In the genomic region with DNA sequence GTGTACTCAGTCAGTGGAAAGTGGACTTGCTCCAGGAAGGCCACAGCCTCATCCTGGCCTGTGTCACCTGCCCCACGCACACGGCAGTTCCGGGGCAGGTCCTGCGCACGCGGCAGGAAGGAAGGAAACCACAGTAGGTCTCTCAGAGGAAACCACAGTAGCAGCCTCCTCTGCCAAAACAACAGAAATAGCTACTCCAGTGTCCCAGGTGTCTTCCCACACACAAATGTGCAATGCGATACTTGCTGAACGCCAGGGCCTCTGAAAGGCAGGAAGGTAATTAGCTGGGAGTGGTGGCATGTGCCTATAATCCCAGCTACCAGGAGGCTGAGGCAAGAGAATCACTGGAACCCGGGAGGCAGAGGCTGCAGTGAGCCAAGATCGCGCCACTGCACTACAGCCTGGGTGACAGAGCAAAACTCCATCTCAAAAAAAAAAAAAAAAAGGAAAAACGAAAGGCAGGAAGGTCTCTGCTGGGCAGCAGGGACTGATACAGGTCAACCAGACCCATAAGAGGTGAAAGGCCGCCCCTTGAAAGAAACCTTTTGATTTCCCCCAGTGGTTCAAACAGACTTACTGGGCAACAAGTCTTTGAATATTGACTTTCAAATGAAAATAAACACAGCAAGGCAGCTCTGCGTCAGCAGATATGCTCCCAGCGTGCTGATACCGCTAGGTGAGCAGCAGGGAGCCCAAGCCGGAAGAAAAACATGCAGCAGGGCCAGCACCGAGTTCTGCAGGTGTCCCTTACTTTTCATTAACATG, we compare ENCODE assay signal across 9 cellular contexts. TPM values are rescaled to one million over a fixed set of nuclear protein-coding genes. Genes with fewer than 3 reads are reported as not detected.
DNase-seq lines count a peak whose midpoint lies in the region; ATAC-seq, FAIRE-seq and TF ChIP-seq lines count a peak whose summit lies in the region.
"Had no signal": no experiment of that assay in that cellular context is flagged by ENCODE, and none has a peak within 500 bp of the region (broad histone marks: within the 10 kb centered on the region; RNA-seq: fewer than 3 reads in every experiment).

No MANE protein-coding gene starts in this region.

- ATAC-seq in GM19023 (IDR thresholded peaks at IDR 0.05; ENCODE audit: unreplicated experiment), result peak; percentile 96
- peak; percentile 85 for ATAC-seq in HG02938 (IDR thresholded peaks at IDR 0.05; ENCODE audit: unreplicated experiment)
- ATAC-seq in K562, result peak; percentile 44; the same call in 1 of the 3 replicates

- H3K27me3 Mint-ChIP-seq in T-helper 1 cell treated with Interleukin-12 subunit alpha and Interleukin-12 subunit beta and Interleukin-4 antibody, amounts not matched to agents 30 μg/mL and 1 μg/mL, for 36 hours (ENCODE audit: low read depth), result peaks cover 2% of the 10 kb centered on the region
- H3K27me3 Mint-ChIP-seq in endothelial cell (ENCODE audit: unreplicated experiment), result peaks cover 2% of the 10 kb centered on the region

- H3K4me1 ChIP-seq in K562 (replicated peaks in 1 of 2; ENCODE audit: control insufficient read depth in 2 of 2, insufficient read depth in 2 of 2, low read length in 2 of 2), result no peaks in the 10 kb centered on the region; a peak in 1 of 5 replicates

- TF ChIP-seq RAD21 in K562 (CRISPR knock-in tag; conservative IDR thresholded peaks at IDR 0.05 in 1 of 2, IDR thresholded peaks at IDR 0.05 in 1 of 2), result no peak

- peak overlapping the region; percentile 72 for H3K4me3 Mint-ChIP-seq in T-helper 1 cell treated with Interleukin-12 subunit alpha and Interleukin-12 subunit beta and Interleukin-4 antibody, amounts not matched to agents 30 μg/mL and 1 μg/mL, for 36 hours
- no peak overlapping the region for H3K4me3 Mint-ChIP-seq in endothelial cell (ENCODE audit: unreplicated experiment)

- H3K4me2 ChIP-seq in K562 (ENCODE audit: insufficient read depth, low read length), result no peak overlapping the region

- H3K4me3 ChIP-seq in K562, result no peak overlapping the region
- H3K4me3 ChIP-seq: SJSA1 had no signal

- no peak for TF ChIP-seq EP300 in K562 (IDR thresholded peaks at IDR 0.05; ENCODE audit: low read length)

- H3K27me3 ChIP-seq in K562 (ENCODE audit: control insufficient read depth in 2 of 2, insufficient read depth in 2 of 2, low read length in 2 of 2), result peaks cover 3 to 19% of the 10 kb centered on the region in 2 experiments; a peak in 3 of 5 replicates
- H3K27me3 ChIP-seq: SJSA1 had no signal

- DNase-seq in K562 (ENCODE audit: extremely low read depth in 1 of 4, low spot score in 3 of 4), result no peak
- DNase-seq in stimulated activated CD4-positive, alpha-beta T cell treated with anti-CD3 and anti-CD28 coated beads, Interleukin-2, amount 100 ng/mL, for 4 hours (ENCODE audit: low read depth), result peak; percentile 40
- DNase-seq in endothelial cell (ENCODE audit: low spot score), result no peak
- no peak for DNase-seq in Ammon's horn (ENCODE audit: low spot score)
- DNase-seq in T1000 (lab: John Stamatoyannopoulos, UW), result no peak

- TF ChIP-seq CTCF in K562 (IDR thresholded peaks at IDR 0.05 in 2 of 3, conservative IDR thresholded peaks at IDR 0.05 in 1 of 3; ENCODE audit: insufficient read depth in 2 of 3, low read depth in 1 of 3, low read length in 3 of 3) (no peak), endothelial cell (IDR thresholded peaks at IDR 0.05; ENCODE audit: unreplicated experiment) (no peak)

- no peaks in the 10 kb centered on the region for H3K9me3 ChIP-seq in K562 (replicated peaks; ENCODE audit: control insufficient read depth, insufficient read depth, low read depth, low read length)
- H3K9me3 ChIP-seq: SJSA1 had no signal

- no peaks in the 10 kb centered on the region for H3K36me3 ChIP-seq in K562 (ENCODE audit: control insufficient read depth, insufficient read depth, low read length)
- H3K36me3 ChIP-seq: SJSA1 had no signal

- H3K27ac ChIP-seq in K562 (ENCODE audit: extremely low read depth, low read depth, low read length), result no peak overlapping the region
- H3K27ac ChIP-seq: SJSA1 had no signal

- no peak for TF ChIP-seq POLR2A in K562 (conservative IDR thresholded peaks at IDR 0.05)

- H3K9ac ChIP-seq in K562 (ENCODE audit: insufficient read depth in 1 of 2, low read depth in 2 of 2, low read length in 2 of 2), result no peak overlapping the region

- H4K20me1 ChIP-seq in K562 (replicated peaks; ENCODE audit: control insufficient read depth, insufficient read depth, low read length), result no peaks in the 10 kb centered on the region

- H2AFZ ChIP-seq in K562 (ENCODE audit: low read depth, low read length), result peak overlapping the region; percentile 50; the same call in 1 of the 2 replicates

- POLR2A ChIA-PET in K562 (lab: Yijun Ruan, JAX), result interaction anchor here (0.6 to 0.7 kb wide), 2 partner anchors 30 to 753 kb away, joined by 4 read pairs; no protein-coding TSS in a partner anchor

- no peaks in the 10 kb centered on the region for H3K9me1 ChIP-seq in K562 (ENCODE audit: control insufficient read depth, insufficient read depth, low read length)

- FAIRE-seq in K562 (lab: Jason Lieb, UNC), result no peak

- in situ Hi-C loops in K562 (cut with MboI), result no loop called here

- no TSS peak for BruUV-seq in K562 (replicated peaks; lab: Mats Ljungman, UMichigan)

- no peaks in the 10 kb centered on the region for H3K9me3 Mint-ChIP-seq in T-helper 1 cell treated with Interleukin-12 subunit alpha and Interleukin-12 subunit beta and Interleukin-4 antibody, amounts not matched to agents 30 μg/mL and 1 μg/mL, for 36 hours
- H3K9me3 Mint-ChIP-seq in endothelial cell (ENCODE audit: unreplicated experiment), result no peaks in the 10 kb centered on the region

- H3K27ac Mint-ChIP-seq in T-helper 1 cell treated with Interleukin-12 subunit alpha and Interleukin-12 subunit beta and Interleukin-4 antibody, amounts not matched to agents 30 μg/mL and 1 μg/mL, for 36 hours, result peak overlapping the region; percentile 86
- H3K27ac Mint-ChIP-seq in endothelial cell (ENCODE audit: unreplicated experiment), result no peak overlapping the region

- peaks cover 3% of the 10 kb centered on the region for H3K36me3 Mint-ChIP-seq in T-helper 1 cell treated with Interleukin-12 subunit alpha and Interleukin-12 subunit beta and Interleukin-4 antibody, amounts not matched to agents 30 μg/mL and 1 μg/mL, for 36 hours (ENCODE audit: low read depth)
- no peaks in the 10 kb centered on the region for H3K36me3 Mint-ChIP-seq in endothelial cell (ENCODE audit: low read depth, unreplicated experiment)

- peaks cover 27% of the 10 kb centered on the region for H3K4me1 Mint-ChIP-seq in T-helper 1 cell treated with Interleukin-12 subunit alpha and Interleukin-12 subunit beta and Interleukin-4 antibody, amounts not matched to agents 30 μg/mL and 1 μg/mL, for 36 hours (ENCODE audit: low read depth)
- H3K4me1 Mint-ChIP-seq in endothelial cell (ENCODE audit: unreplicated experiment), result peaks cover 7% of the 10 kb centered on the region

- no peaks in the 10 kb centered on the region for H3K79me2 ChIP-seq in K562 (ENCODE audit: control insufficient read depth, insufficient read depth, low read length)

- CTCF ChIA-PET in K562 (lab: Yijun Ruan, JAX; ENCODE audit: low intra/inter-chr PET ratio), result no interaction called here

- WGBS in K562 (ENCODE audit: insufficient coverage, low coverage, missing lambda C conversion rate), result 21% methylated on average over 14 of the region's 18 CpGs

- intact Hi-C loops in K562 (cut with micrococcal nuclease), result no loop called here

TF ChIP-seq in K562, 482 proteins besides CTCF, POLR2A, EP300 and RAD21 (continues in another document):
- TF ChIP-seq LARP7 (IDR thresholded peaks at IDR 0.05), result no peak
- TF ChIP-seq, protein P1, sequence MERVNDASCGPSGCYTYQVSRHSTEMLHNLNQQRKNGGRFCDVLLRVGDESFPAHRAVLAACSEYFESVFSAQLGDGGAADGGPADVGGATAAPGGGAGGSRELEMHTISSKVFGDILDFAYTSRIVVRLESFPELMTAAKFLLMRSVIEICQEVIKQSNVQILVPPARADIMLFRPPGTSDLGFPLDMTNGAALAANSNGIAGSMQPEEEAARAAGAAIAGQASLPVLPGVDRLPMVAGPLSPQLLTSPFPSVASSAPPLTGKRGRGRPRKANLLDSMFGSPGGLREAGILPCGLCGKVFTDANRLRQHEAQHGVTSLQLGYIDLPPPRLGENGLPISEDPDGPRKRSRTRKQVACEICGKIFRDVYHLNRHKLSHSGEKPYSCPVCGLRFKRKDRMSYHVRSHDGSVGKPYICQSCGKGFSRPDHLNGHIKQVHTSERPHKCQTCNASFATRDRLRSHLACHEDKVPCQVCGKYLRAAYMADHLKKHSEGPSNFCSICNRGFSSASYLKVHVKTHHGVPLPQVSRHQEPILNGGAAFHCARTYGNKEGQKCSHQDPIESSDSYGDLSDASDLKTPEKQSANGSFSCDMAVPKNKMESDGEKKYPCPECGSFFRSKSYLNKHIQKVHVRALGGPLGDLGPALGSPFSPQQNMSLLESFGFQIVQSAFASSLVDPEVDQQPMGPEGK (CRISPR knock-in tag; IDR thresholded peaks at IDR 0.05; ENCODE audit: borderline replicate concordance), result no peak

RNA-seq across cellular contexts. Expression of gene CRYL1, which starts 49.5 kb away (rescaled TPM):
- 2.7 and 4.8 TPM in 2 replicates for total RNA-seq in K562 (2011; cell fraction: chromatin; rRNA removed; ENCODE audit: low replicate concordance)
- total RNA-seq in K562 (2011; cell fraction: nucleolus; rRNA removed), result 1.5 and 2.8 TPM in 2 replicates
- 3.0 and 3.9 TPM in 2 replicates for total RNA-seq in K562 (2011; cell fraction: nucleoplasm; rRNA removed)
- 2.4 and 2.6 TPM in 2 replicates for total RNA-seq in K562 (2014; rRNA removed)
- 2.0 TPM in 2 replicates for total RNA-seq in K562 (2014; rRNA removed; fragmentation: Illumina TruSeq; extraction: Trizol)
- total RNA-seq in K562 (2015; rRNA removed; fragmentation: Illumina TruSeq; extraction: Trizol), result 1.5 and 1.7 TPM in 2 replicates
- total RNA-seq in K562 (2021), result 3.1 and 3.4 TPM in 2 replicates
- polyA plus RNA-seq in K562 (2011; rRNA removed), result 6.9 and 9.7 TPM in 2 replicates
- polyA plus RNA-seq in K562 (2011; cell fraction: cytosol; rRNA removed), result 7.4 and 14.6 TPM in 2 replicates
- polyA plus RNA-seq in K562 (2011; cell fraction: nucleus; rRNA removed), result 6.1 and 6.9 TPM in 2 replicates
- polyA plus RNA-seq in K562 (2012), result 3.6 and 10.4 TPM in 2 replicates
- 3.4 and 3.7 TPM in 2 replicates for polyA plus RNA-seq in K562 (2014; fragmentation: Illumina TruSeq; extraction: Trizol)
- polyA plus RNA-seq in K562 (2014; fragmentation: Nextera tagmentation; extraction: Ambion mirVana), result 1 to 10 TPM; 1.0 to 1.8 TPM
- polyA plus RNA-seq in K562 (2014; rRNA removed), result 2.7 and 5.3 TPM in 2 replicates
- polyA minus RNA-seq in K562 (2011; rRNA and poly(A)+ RNA removed), result 4.3 and 5.9 TPM in 2 replicates
- polyA minus RNA-seq in K562 (2011; cell fraction: cytosol; rRNA and poly(A)+ RNA removed), result 3.0 and 3.6 TPM in 2 replicates
- 1.3 and 3.2 TPM in 2 replicates for polyA minus RNA-seq in K562 (2011; cell fraction: nucleus; rRNA and poly(A)+ RNA removed)
- 4.8 TPM for total RNA-seq in endothelial cell (ENCODE audit: unreplicated experiment)

Comparison
In these comparisons a context has a peak if more than half of its experiments do, and no peak if none do; other contexts are left out.
1. ATAC-seq: peak in every context shown above with its lines; median percentile 96 in GM19023; 85 in HG02938; 44 in K562.